ENCODE assay signal across 27 cellular contexts in genomic region chr1:68158837-68159236, GRCh38.
"Had no signal": no experiment of that assay in that cellular context is flagged by ENCODE, and none has a peak within 500 bp of the region (broad histone marks: within the 10 kb centered on the region; RNA-seq: fewer than 3 reads in every experiment).

No MANE protein-coding gene starts in this region.

- H3K36me3 ChIP-seq: colonic mucosa, gastrocnemius medialis had no signal

- H3K4me3 Mint-ChIP-seq: central memory CD8-positive, alpha-beta T cell; dendritic cell treated with granulocyte-macrophage colony-stimulating factor and Interleukin-4, amounts not matched to agents 40 ng/mL and 50 ng/mL, for 4 days; immature natural killer cell; mesothelial cell of epicardium had no signal

- H3K27me3 ChIP-seq: colonic mucosa, esophagus squamous epithelium, gastrocnemius medialis, heart right ventricle, left lung had no signal

- H3K27me3 Mint-ChIP-seq: dendritic cell treated with granulocyte-macrophage colony-stimulating factor and Interleukin-4, amounts not matched to agents 40 ng/mL and 50 ng/mL, for 4 days had no signal

- H3K4me3 ChIP-seq: colonic mucosa, esophagus squamous epithelium, gastrocnemius medialis, heart right ventricle, left lung, lower lobe of right lung had no signal

- H3K9me3 Mint-ChIP-seq: dendritic cell treated with granulocyte-macrophage colony-stimulating factor and Interleukin-4, amounts not matched to agents 40 ng/mL and 50 ng/mL, for 4 days; mesothelial cell of epicardium had no signal

- H3K4me1 ChIP-seq: colonic mucosa, gastrocnemius medialis, heart right ventricle, left lung, lower lobe of right lung had no signal

- DNase-seq: cerebellar nuclear complex; colonic mucosa; cortex of kidney; effector CD4-positive, alpha-beta T cell; effector memory CD4-positive, alpha-beta T cell; erythroblast; esophagus squamous epithelium; foreskin fibroblast; foreskin melanocyte; gastrocnemius medialis; glutamatergic neuron; head of caudate nucleus; heart right ventricle; hypothalamus; immature natural killer cell; islet precursor cell; kidney; kidney glomerular epithelial cell; left lung; left ventricle myocardium superior; lower lobe of right lung; mesenchymal stem cell had no signal

- H3K9me3 ChIP-seq: colonic mucosa, esophagus squamous epithelium, gastrocnemius medialis, heart right ventricle, left lung, lower lobe of right lung had no signal

- ATAC-seq: esophagus mucosa, gastrocnemius medialis, heart right ventricle, left lung, left ventricle myocardium superior, lower lobe of right lung had no signal

- H3K27ac Mint-ChIP-seq: dendritic cell treated with granulocyte-macrophage colony-stimulating factor and Interleukin-4, amounts not matched to agents 40 ng/mL and 50 ng/mL, for 4 days; immature natural killer cell; mesothelial cell of epicardium had no signal

- H3K27ac ChIP-seq: colonic mucosa, epithelial cell of prostate, esophagus squamous epithelium, gastrocnemius medialis, heart right ventricle, left lung, lower lobe of right lung had no signal

- H3K36me3 Mint-ChIP-seq: immature natural killer cell had no signal

- H3K4me1 Mint-ChIP-seq: central memory CD8-positive, alpha-beta T cell; immature natural killer cell had no signal
